ENCODE assay signal across 1 cellular context in genomic region chr15:79310612-79310984, GRCh38.
TF ChIP-seq lines count a peak whose summit lies in the region.

No MANE protein-coding gene starts in this region.

TF ChIP-seq in GM23338, 12 proteins besides CTCF, POLR2A, EP300 and RAD21 (continued from another document):
- TF ChIP-seq NANOG (IDR thresholded peaks at IDR 0.05; ENCODE audit: borderline replicate concordance), result no peak
- TF ChIP-seq STAT1 (IDR thresholded peaks at IDR 0.05; ENCODE audit: unreplicated experiment), result no peak
- no peak for TF ChIP-seq ZNF331 (CRISPR knock-in tag; IDR thresholded peaks at IDR 0.05; ENCODE audit: low read depth)
- TF ChIP-seq, protein P1, sequence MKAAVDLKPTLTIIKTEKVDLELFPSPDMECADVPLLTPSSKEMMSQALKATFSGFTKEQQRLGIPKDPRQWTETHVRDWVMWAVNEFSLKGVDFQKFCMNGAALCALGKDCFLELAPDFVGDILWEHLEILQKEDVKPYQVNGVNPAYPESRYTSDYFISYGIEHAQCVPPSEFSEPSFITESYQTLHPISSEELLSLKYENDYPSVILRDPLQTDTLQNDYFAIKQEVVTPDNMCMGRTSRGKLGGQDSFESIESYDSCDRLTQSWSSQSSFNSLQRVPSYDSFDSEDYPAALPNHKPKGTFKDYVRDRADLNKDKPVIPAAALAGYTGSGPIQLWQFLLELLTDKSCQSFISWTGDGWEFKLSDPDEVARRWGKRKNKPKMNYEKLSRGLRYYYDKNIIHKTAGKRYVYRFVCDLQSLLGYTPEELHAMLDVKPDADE (IDR thresholded peaks at IDR 0.05), result no peak
- no peak for TF ChIP-seq CREB1 (CRISPR knock-in tag; IDR thresholded peaks at IDR 0.05; ENCODE audit: low read depth)
TF ChIP-seq in GM23338: peak in this region for 0.
